In genomic region chr9:108271236-108271635, GRCh38 we compare ENCODE assay signal across 21 cellular contexts.
DNase-seq lines count a peak whose midpoint lies in the region; ATAC-seq, FAIRE-seq and TF ChIP-seq lines count a peak whose summit lies in the region.
"Had no signal": no experiment of that assay in that cellular context is flagged by ENCODE, and none has a peak within 500 bp of the region (broad histone marks: within the 10 kb centered on the region; RNA-seq: fewer than 3 reads in every experiment).

No MANE protein-coding gene starts in this region.

- no peak for FAIRE-seq in H1 (lab: Jason Lieb, UNC)
- FAIRE-seq: GM18507, GM19239, small intestine, TTC549 had no signal

- H4K20me1 ChIP-seq in H1 (replicated peaks in 1 of 2; ENCODE audit: control insufficient read depth in 1 of 2, insufficient read depth in 2 of 2, low read length in 2 of 2), result no peaks in the 10 kb centered on the region
- no peaks in the 10 kb centered on the region for H4K20me1 ChIP-seq in neural cell (ENCODE audit: insufficient read depth)
- H4K20me1 ChIP-seq: BLaER1 had no signal

- H3K9me3 ChIP-seq in Caco-2 (no peaks in the 10 kb centered on the region), HUES64 (ENCODE audit: insufficient read depth, low read depth, low read length) (no peaks in the 10 kb centered on the region), H1 (ENCODE audit: insufficient read depth in 2 of 2, low read depth in 1 of 2, low read length in 1 of 2) (no peaks in the 10 kb centered on the region), neural cell (ENCODE audit: low read length) (no peaks in the 10 kb centered on the region), lower lobe of right lung (no peaks in the 10 kb centered on the region)
- H3K9me3 ChIP-seq: BLaER1, mucosa of descending colon, ovary, thyroid gland had no signal

- H3K23me2 ChIP-seq in H1 (ENCODE audit: low read depth, low read length), result no peaks in the 10 kb centered on the region

- TF ChIP-seq RAD21 in H1 (IDR thresholded peaks at IDR 0.05 in 1 of 2, conservative IDR thresholded peaks at IDR 0.05 in 1 of 2; ENCODE audit: low read depth in 2 of 2, low read length in 2 of 2) (no peak), neural cell (conservative IDR thresholded peaks at IDR 0.05) (no peak)

- no peak overlapping the region for H3K56ac ChIP-seq in H1 (replicated peaks; ENCODE audit: insufficient read length, low read depth, low read length)

- no peak overlapping the region for H3K18ac ChIP-seq in H1 (ENCODE audit: extremely low read depth, low read length)

- 69% methylated on average over 7 of the region's 7 CpGs for WGBS in HUES64
- 76% methylated on average over 7 of the region's 7 CpGs; no CpG with 5 or more reads in 1 of the 2 experiments for WGBS in H1 (ENCODE audit: extremely low coverage in 1 of 2, insufficient coverage in 1 of 2, insufficient read length in 1 of 2, insufficient replicate concordance in 2 of 2, low coverage in 1 of 2, low lambda C conversion rate in 2 of 2, missing lambda C conversion rate in 1 of 2), 2 experiments

- H3K23ac ChIP-seq in H1 (ENCODE audit: insufficient read length), result no peak overlapping the region

- peak overlapping the region; percentile 98 for H3K27ac Mint-ChIP-seq in Caco-2 (ENCODE audit: unreplicated experiment)
- H3K27ac Mint-ChIP-seq: activated naive CD4-positive, alpha-beta T cell treated with anti-CD3 and anti-CD28 coated beads, Interleukin-2, amount 10 ng/mL, durations not matched to agents 7 days and 5 days had no signal

- H3K36me3 ChIP-seq in Caco-2 (ENCODE audit: control insufficient read depth, insufficient read depth, low read length) (no peaks in the 10 kb centered on the region), HUES64 (ENCODE audit: insufficient read depth, low read length) (no peaks in the 10 kb centered on the region), H1 (ENCODE audit: control insufficient read depth in 2 of 4, insufficient read depth in 4 of 4, low read length in 3 of 4) (no peaks in the 10 kb centered on the region), neural cell (ENCODE audit: insufficient read depth, low read length) (no peaks in the 10 kb centered on the region), lower lobe of right lung (no peaks in the 10 kb centered on the region)
- H3K36me3 ChIP-seq: BLaER1, ovary, thyroid gland had no signal

- H4K8ac ChIP-seq in H1 (ENCODE audit: extremely low read depth, insufficient read depth, low read length), result no peak overlapping the region

- no peak overlapping the region for H2BK120ac ChIP-seq in H1 (replicated peaks; ENCODE audit: low read depth, low read length)

- no peak overlapping the region for H2BK20ac ChIP-seq in H1 (ENCODE audit: low read length)

- CTCF ChIA-PET in Caco-2 (lab: Charles Lee), result interaction anchor here (1.1 to 1.4 kb wide), 2 partner anchors 10 to 110 kb away, joined by 3 read pairs; no protein-coding TSS in a partner anchor
- CTCF ChIA-PET in H1 (lab: Charles Lee; ENCODE audit: partially characterized antibody), result interaction anchor here (0.6 to 3.0 kb wide), 10 partner anchors 9 to 846 kb away, joined by 3 to 12 read pairs (median 4); no protein-coding TSS in a partner anchor

- no peak for TF ChIP-seq POLR2A in H1 (IDR thresholded peaks at IDR 0.05; ENCODE audit: control extremely low read depth in 1 of 2, low read depth in 2 of 2, low read length in 2 of 2)

- peaks cover 13% of the 10 kb centered on the region for H3K36me3 Mint-ChIP-seq in Caco-2 (ENCODE audit: insufficient read depth, unreplicated experiment)
- H3K36me3 Mint-ChIP-seq: activated naive CD4-positive, alpha-beta T cell treated with anti-CD3 and anti-CD28 coated beads, Interleukin-2, amount 10 ng/mL, durations not matched to agents 7 days and 5 days had no signal

- H3F3A ChIP-seq in neural cell (ENCODE audit: insufficient read depth, low read length, poor library complexity, severe bottlenecking), result no peaks in the 10 kb centered on the region

- H3K4me3 ChIP-seq in Caco-2 (ENCODE audit: low read depth, low read length) (no peak overlapping the region), HUES64 (ENCODE audit: low read length) (no peak overlapping the region), H1 (ENCODE audit: extremely low read depth in 1 of 4, insufficient read depth in 2 of 4, low read depth in 3 of 4, low read length in 4 of 4) (no peak overlapping the region), neural cell (ENCODE audit: low read length) (peak overlapping the region; percentile 41), lower lobe of right lung (no peak overlapping the region)
- H3K4me3 ChIP-seq: BLaER1, mucosa of descending colon, ovary, thyroid gland had no signal

- no peak overlapping the region for H3K4me3 Mint-ChIP-seq in Caco-2 (ENCODE audit: unreplicated experiment)
- H3K4me3 Mint-ChIP-seq: activated naive CD4-positive, alpha-beta T cell treated with anti-CD3 and anti-CD28 coated beads, Interleukin-2, amount 10 ng/mL, durations not matched to agents 7 days and 5 days had no signal

- no peak overlapping the region for H3K4me2 ChIP-seq in H1 (ENCODE audit: insufficient read depth in 1 of 2, low read depth in 2 of 2, low read length in 2 of 2)
- H3K4me2 ChIP-seq in neural cell (ENCODE audit: low read length), result no peak overlapping the region

- TSS peak; percentile 88 for BruUV-seq in Caco-2 (replicated peaks; lab: Mats Ljungman, UMichigan)

- H3K27me3 ChIP-seq in Caco-2 (replicated peaks; ENCODE audit: control insufficient read depth, insufficient read depth, low read length) (no peaks in the 10 kb centered on the region), HUES64 (ENCODE audit: insufficient read depth, low read length) (no peaks in the 10 kb centered on the region), H1 (replicated peaks in 1 of 4; ENCODE audit: control insufficient read depth in 3 of 4, extremely low read depth in 1 of 4, insufficient read depth in 3 of 4, low read length in 3 of 4) (no peaks in the 10 kb centered on the region), neural cell (ENCODE audit: insufficient read depth, low read depth, low read length) (no peaks in the 10 kb centered on the region), lower lobe of right lung (ENCODE audit: low read depth) (no peaks in the 10 kb centered on the region)
- H3K27me3 ChIP-seq: BLaER1, ovary, thyroid gland had no signal

- no peak overlapping the region for H2AK5ac ChIP-seq in H1 (ENCODE audit: low read depth, low read length)

- H3K4ac ChIP-seq in H1 (replicated peaks; ENCODE audit: insufficient read length, low read depth, low read length), result no peak overlapping the region

- H3K9me3 Mint-ChIP-seq in Caco-2 (ENCODE audit: unreplicated experiment), result peaks cover 12% of the 10 kb centered on the region

- no peak overlapping the region for H2BK5ac ChIP-seq in H1 (ENCODE audit: low read depth, low read length)

- intact Hi-C loops in Caco-2 (cut with micrococcal nuclease; ENCODE audit: unreplicated experiment) (loop anchor here (5.0 to 10.0 kb wide), 4 partner anchors 154 to 849 kb away; no protein-coding TSS in a partner anchor), lower lobe of right lung (cut with DNase I) (no loop called here)

- TF ChIP-seq EP300 in H1 (IDR thresholded peaks at IDR 0.05; ENCODE audit: borderline replicate concordance in 1 of 2, low read depth in 2 of 2, low read length in 2 of 2) (no peak), neural cell (conservative IDR thresholded peaks at IDR 0.05; ENCODE audit: poor library complexity, severe bottlenecking) (no peak)

- H2AFZ ChIP-seq in H1 (ENCODE audit: low read length) (peak overlapping the region; percentile 79), neural cell (ENCODE audit: low read depth, low read length) (no peak overlapping the region)

- DNase-seq in Caco-2 (peak in 1 of 2 experiments; percentile 12), H1 (ENCODE audit: low read depth in 1 of 2, low spot score in 2 of 2) (no peak), lower lobe of right lung (no peak), NCI-H2171 (lab: John Stamatoyannopoulos, UW) (no peak)
- DNase-seq: activated naive CD4-positive, alpha-beta T cell treated with anti-CD3 and anti-CD28 coated beads, Interleukin-2, amount 10 ng/mL, durations not matched to agents 7 days and 5 days; dermis blood vessel endothelial cell; Karpas-422; left cardiac atrium; thyroid gland had no signal

- no peaks in the 10 kb centered on the region for H3K79me1 ChIP-seq in H1 (ENCODE audit: low read depth, low read length)

- no peak overlapping the region for H3K9ac ChIP-seq in HUES64 (ENCODE audit: low read depth, low read length)
- H3K9ac ChIP-seq in H1 (replicated peaks in 1 of 4; ENCODE audit: extremely low read depth in 1 of 4, low read depth in 3 of 4, low read length in 3 of 4), result peak overlapping the region in 1 of 4 experiments; percentile 13; a peak in 1 of 7 replicates
- H3K9ac ChIP-seq in neural cell (ENCODE audit: low read length), result peak overlapping the region; percentile 9
- H3K9ac ChIP-seq: BLaER1 had no signal

- H2BK15ac ChIP-seq in H1 (ENCODE audit: low read length), result no peak overlapping the region

- H3K4me1 Mint-ChIP-seq in Caco-2 (ENCODE audit: low read depth, unreplicated experiment), result peaks cover 47% of the 10 kb centered on the region
- H3K4me1 Mint-ChIP-seq: activated naive CD4-positive, alpha-beta T cell treated with anti-CD3 and anti-CD28 coated beads, Interleukin-2, amount 10 ng/mL, durations not matched to agents 7 days and 5 days had no signal

- peaks cover 48% of the 10 kb centered on the region for H3K4me1 ChIP-seq in Caco-2
- peaks cover 24% of the 10 kb centered on the region for H3K4me1 ChIP-seq in HUES64 (ENCODE audit: insufficient read depth, low read length)
- H3K4me1 ChIP-seq in H1 (replicated peaks in 1 of 4; ENCODE audit: control insufficient read depth in 3 of 4, insufficient read depth in 4 of 4, low read length in 3 of 4), result peaks cover 5 to 12% (median 7%) of the 10 kb centered on the region in 4 experiments; a peak in 5 of 7 replicates
- H3K4me1 ChIP-seq in lower lobe of right lung, result peaks cover 14% of the 10 kb centered on the region

- TF ChIP-seq CTCF in Caco-2 (IDR thresholded peaks at IDR 0.05; ENCODE audit: insufficient read depth in 1 of 2, low read depth in 1 of 2, low read length in 1 of 2, severe bottlenecking in 1 of 2, unreplicated experiment in 1 of 2), result no peak
- TF ChIP-seq CTCF in H1 (IDR thresholded peaks at IDR 0.05; ENCODE audit: control extremely low read depth in 1 of 3, insufficient read depth in 1 of 3, low read depth in 1 of 3, low read length in 3 of 3), result no peak
- no peak for TF ChIP-seq CTCF in neural cell (IDR thresholded peaks at IDR 0.05; ENCODE audit: poor library complexity, severe bottlenecking)
- no peak for TF ChIP-seq CTCF in lower lobe of right lung (IDR thresholded peaks at IDR 0.05)

- H3K79me2 ChIP-seq in H1 (ENCODE audit: control insufficient read depth in 1 of 2, insufficient read depth in 2 of 2, low read length in 2 of 2), result no peaks in the 10 kb centered on the region
- no peaks in the 10 kb centered on the region for H3K79me2 ChIP-seq in neural cell (replicated peaks; ENCODE audit: insufficient read depth, low read length)

- H4K5ac ChIP-seq in H1 (ENCODE audit: insufficient read length, low read depth, low read length), result no peak overlapping the region

- no peak overlapping the region for H4K91ac ChIP-seq in H1 (replicated peaks; ENCODE audit: insufficient read length, low read length)

- POLR2A ChIA-PET in Caco-2 (lab: Charles Lee) (no interaction called here), H1 (lab: Charles Lee; ENCODE audit: partially characterized antibody) (interaction anchor here (0.6 to 1.7 kb wide), 3 partner anchors 17 to 646 kb away, joined by 3 to 4 read pairs (median 3); no protein-coding TSS in a partner anchor)

- no peak for ATAC-seq in lower lobe of right lung
- ATAC-seq in HG03571 (IDR thresholded peaks at IDR 0.05; ENCODE audit: unreplicated experiment), result no peak
- no peak for ATAC-seq in GM21576 (IDR thresholded peaks at IDR 0.05; ENCODE audit: unreplicated experiment)
- ATAC-seq: Panc1 had no signal

- H3K27ac ChIP-seq in HUES64 (ENCODE audit: low read depth, low read length), result peak overlapping the region; percentile 74; the same call in 1 of the 2 replicates
- no peak overlapping the region for H3K27ac ChIP-seq in H1 (ENCODE audit: low read depth, low read length)
- peak overlapping the region; percentile 25 for H3K27ac ChIP-seq in neural cell (ENCODE audit: low read length)
- H3K27ac ChIP-seq in lower lobe of right lung, result no peak overlapping the region
- H3K27ac ChIP-seq: BLaER1, thyroid gland had no signal

- H3K27me3 Mint-ChIP-seq in Caco-2 (ENCODE audit: insufficient read depth, unreplicated experiment), result no peaks in the 10 kb centered on the region
- H3K27me3 Mint-ChIP-seq: activated naive CD4-positive, alpha-beta T cell treated with anti-CD3 and anti-CD28 coated beads, Interleukin-2, amount 10 ng/mL, durations not matched to agents 7 days and 5 days had no signal

- no peak overlapping the region for H3K14ac ChIP-seq in H1 (ENCODE audit: insufficient read length)

- no peaks in the 10 kb centered on the region for H3K9me2 ChIP-seq in neural cell (ENCODE audit: insufficient read depth, low read length)

- H2BK12ac ChIP-seq in H1 (ENCODE audit: low read depth, low read length), result peak overlapping the region; percentile 44; the same call in 1 of the 2 replicates

Comparison
In these comparisons a context has a peak if more than half of its experiments do, and no peak if none do; other contexts are left out.
1. H3K27ac ChIP-seq: peak in HUES64 (single experiment) and neural cell (single experiment); none in H1 (single experiment) and lower lobe of right lung (single experiment).